ENCODE assay signal across 9 cellular contexts in the genomic region with DNA sequence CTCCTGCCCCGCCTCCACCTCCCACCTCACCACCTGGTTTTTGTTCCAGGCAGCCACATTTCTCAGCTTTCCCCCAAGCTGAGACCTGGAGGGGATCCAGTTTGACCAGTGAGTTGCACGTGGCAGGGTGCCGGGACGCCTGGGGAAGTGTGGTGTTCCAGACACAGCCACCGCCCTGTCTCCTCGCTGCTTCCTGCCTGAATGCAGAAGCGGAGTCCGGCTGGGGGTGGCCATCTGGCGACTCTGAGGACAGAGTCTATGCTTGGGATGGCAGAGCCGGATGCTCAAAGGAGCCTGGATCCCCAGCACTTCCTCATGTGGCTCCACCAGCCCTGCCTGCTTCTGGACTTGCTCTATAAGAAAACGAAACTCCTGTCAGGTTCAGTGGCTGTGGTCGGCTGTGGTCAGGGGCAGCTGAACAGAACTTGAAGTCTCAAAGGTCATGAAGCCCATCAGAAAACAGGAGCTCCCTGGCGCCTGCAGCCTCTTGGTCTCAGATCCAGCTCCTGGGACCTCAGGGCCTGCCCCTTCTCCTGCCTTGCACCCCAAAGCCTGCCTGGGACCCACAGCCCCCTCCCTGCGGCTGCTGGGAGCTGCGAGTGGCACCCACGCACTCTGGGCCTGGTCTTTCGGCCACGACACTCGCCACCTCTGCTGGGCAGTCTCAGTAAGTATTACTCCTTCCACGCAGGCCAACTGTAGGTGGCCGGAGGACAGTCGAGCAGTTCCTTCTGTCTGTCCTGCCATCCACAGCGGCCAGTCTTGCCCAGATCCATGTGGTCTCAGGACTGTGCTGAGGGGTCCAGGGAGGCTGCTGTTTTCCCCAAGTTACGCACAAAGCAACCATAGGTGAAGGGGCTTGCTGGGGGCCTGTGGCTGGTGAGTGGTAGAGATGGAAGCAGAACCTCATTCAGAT.
A peak's percentile ranks its signal among the peaks of the same experiment; 100 is the strongest.
DNase-seq lines count a peak whose midpoint lies in the region; ATAC-seq and TF ChIP-seq lines count a peak whose summit lies in the region.
"Had no signal": no experiment of that assay in that cellular context is flagged by ENCODE, and none has a peak within 500 bp of the region (broad histone marks: within the 10 kb centered on the region; RNA-seq: fewer than 3 reads in every experiment).

No MANE protein-coding gene starts in this region.

- H3K27ac ChIP-seq in SK-N-SH (ENCODE audit: low read depth in 2 of 2, low read length in 1 of 2) (no peak overlapping the region), OCI-LY7 (ENCODE audit: low read depth, low read length, poor library complexity, severe bottlenecking) (no peak overlapping the region), sigmoid colon (peak overlapping the region; percentile 65 to 82 (median 78))
- H3K27ac ChIP-seq: VCaP had no signal

- H3K4me2 ChIP-seq in SK-N-SH (no peak overlapping the region), OCI-LY7 (ENCODE audit: low read length) (peak overlapping the region; percentile 17; the same call in 1 of the 2 replicates)

- H3K4me1 ChIP-seq in SK-N-SH (ENCODE audit: control insufficient read depth in 1 of 2, insufficient read depth in 2 of 2, low read depth in 1 of 2, low read length in 1 of 2): peaks cover 4 to 21% of the 10 kb centered on the region in 2 experiments; a peak in 3 of 4 replicates
- no peaks in the 10 kb centered on the region for H3K4me1 ChIP-seq in OCI-LY7 (ENCODE audit: insufficient read depth, low read length, poor library complexity, severe bottlenecking)
- peaks cover 0 to 39% (median 38%) of the 10 kb centered on the region in 4 donors for H3K4me1 ChIP-seq in sigmoid colon

- no peaks in the 10 kb centered on the region for H3K9me3 ChIP-seq in SK-N-SH
- no peaks in the 10 kb centered on the region for H3K9me3 ChIP-seq in OCI-LY7 (ENCODE audit: low read length)
- H3K9me3 ChIP-seq in sigmoid colon: no peaks in the 10 kb centered on the region

- TF ChIP-seq CTCF in SK-N-SH (IDR thresholded peaks at IDR 0.05) (no peak), OCI-LY7 (conservative IDR thresholded peaks at IDR 0.05; ENCODE audit: low read length) (no peak), sigmoid colon (IDR thresholded peaks at IDR 0.05) (no peak)

- no peak for TF ChIP-seq RAD21 in SK-N-SH (IDR thresholded peaks at IDR 0.05; ENCODE audit: low read length)

- H4K20me1 ChIP-seq in SK-N-SH (ENCODE audit: insufficient read depth): no peaks in the 10 kb centered on the region
- H4K20me1 ChIP-seq in OCI-LY7 (ENCODE audit: insufficient read depth, low read length): no peaks in the 10 kb centered on the region

- no peak for TF ChIP-seq EP300 in SK-N-SH (IDR thresholded peaks at IDR 0.05; ENCODE audit: borderline replicate concordance in 1 of 2, low read depth in 1 of 2, low read length in 1 of 2)
- no peak for TF ChIP-seq EP300 in sigmoid colon (IDR thresholded peaks at IDR 0.05)

- H3K9me2 ChIP-seq in SK-N-SH (no peaks in the 10 kb centered on the region), OCI-LY7 (ENCODE audit: insufficient read depth, low read length) (no peaks in the 10 kb centered on the region)

- CTCF ChIA-PET in SK-N-SH (lab: Yijun Ruan, JAX) (no interaction called here), OCI-LY7 (lab: Charles Lee; ENCODE audit: unreplicated experiment) (no interaction called here)

- POLR2A ChIA-PET in SK-N-SH (lab: Yijun Ruan, JAX) (no interaction called here), OCI-LY7 (lab: Charles Lee) (no interaction called here)

- H3K36me3 ChIP-seq in SK-N-SH (replicated peaks in 1 of 2; ENCODE audit: control insufficient read depth in 1 of 2, insufficient read depth in 2 of 2, low read length in 1 of 2) (no peaks in the 10 kb centered on the region), OCI-LY7 (ENCODE audit: insufficient read depth, low read length) (no peaks in the 10 kb centered on the region), sigmoid colon (no peaks in the 10 kb centered on the region)

- no TSS peak for BruUV-seq in OCI-LY7 (replicated peaks; lab: Mats Ljungman, UMichigan)

- no peaks in the 10 kb centered on the region for H3K27me3 ChIP-seq in SK-N-SH (ENCODE audit: insufficient read depth)
- H3K27me3 ChIP-seq in sigmoid colon: no peaks in the 10 kb centered on the region

- H3K79me2 ChIP-seq in SK-N-SH (ENCODE audit: insufficient read depth) (no peaks in the 10 kb centered on the region), OCI-LY7 (ENCODE audit: insufficient read depth, low read depth, low read length) (no peaks in the 10 kb centered on the region)

- H3K9ac ChIP-seq in SK-N-SH: no peak overlapping the region

- no peak overlapping the region for H2AFZ ChIP-seq in SK-N-SH (ENCODE audit: low read depth)
- no peak overlapping the region for H2AFZ ChIP-seq in OCI-LY7 (ENCODE audit: low read length)

- no peak for TF ChIP-seq POLR2A in sigmoid colon (IDR thresholded peaks at IDR 0.05)

- ATAC-seq in SK-N-SH treated with all-trans-retinoic acid at 6 μM for 48 hours (no peak), HG02798 (IDR thresholded peaks at IDR 0.05; ENCODE audit: poor library complexity, unreplicated experiment) (peak; percentile 82)

- intact Hi-C loops in OCI-LY7 (cut with micrococcal nuclease; ENCODE audit: unreplicated experiment) (no loop called here), head of caudate nucleus (cut with DNase I) (no loop called here), sigmoid colon (cut with DNase I) (no loop called here)

- DNase-seq in SK-N-SH (peak; percentile 26), OCI-LY7 (ENCODE audit: low spot score) (no peak), head of caudate nucleus (peak in 41 of 42 donors; percentile 24 to 85 (median 63)), sigmoid colon (peak; percentile 91), NCI-H1417 treated with DMSO at 0.1 percent for 48 hours (lab: John Stamatoyannopoulos, UW) (no peak), NCI-H1105 (lab: John Stamatoyannopoulos, UW) (no peak)

- no peak overlapping the region for H3K4me3 ChIP-seq in SK-N-SH (ENCODE audit: low read depth in 2 of 2, low read length in 1 of 2)
- H3K4me3 ChIP-seq in OCI-LY7 (ENCODE audit: low read depth, low read length, poor library complexity, severe bottlenecking): no peak overlapping the region
- H3K4me3 ChIP-seq in sigmoid colon: peak overlapping the region in 1 of 4 donors; percentile 15

- H3F3A ChIP-seq in SK-N-SH (replicated peaks; ENCODE audit: insufficient read depth): peaks cover 6% of the 10 kb centered on the region

- WGBS in SK-N-SH (ENCODE audit: low lambda C conversion rate): 85% methylated on average over 18 of the region's 24 CpGs
- 67 to 71% methylated on average over 24 of the region's 24 CpGs for WGBS in sigmoid colon, 2 donors

TF ChIP-seq in SK-N-SH, 30 proteins besides CTCF, POLR2A, EP300 and RAD21:
- TF ChIP-seq JUND (IDR thresholded peaks at IDR 0.05): no peak
- TF ChIP-seq, protein P1, sequence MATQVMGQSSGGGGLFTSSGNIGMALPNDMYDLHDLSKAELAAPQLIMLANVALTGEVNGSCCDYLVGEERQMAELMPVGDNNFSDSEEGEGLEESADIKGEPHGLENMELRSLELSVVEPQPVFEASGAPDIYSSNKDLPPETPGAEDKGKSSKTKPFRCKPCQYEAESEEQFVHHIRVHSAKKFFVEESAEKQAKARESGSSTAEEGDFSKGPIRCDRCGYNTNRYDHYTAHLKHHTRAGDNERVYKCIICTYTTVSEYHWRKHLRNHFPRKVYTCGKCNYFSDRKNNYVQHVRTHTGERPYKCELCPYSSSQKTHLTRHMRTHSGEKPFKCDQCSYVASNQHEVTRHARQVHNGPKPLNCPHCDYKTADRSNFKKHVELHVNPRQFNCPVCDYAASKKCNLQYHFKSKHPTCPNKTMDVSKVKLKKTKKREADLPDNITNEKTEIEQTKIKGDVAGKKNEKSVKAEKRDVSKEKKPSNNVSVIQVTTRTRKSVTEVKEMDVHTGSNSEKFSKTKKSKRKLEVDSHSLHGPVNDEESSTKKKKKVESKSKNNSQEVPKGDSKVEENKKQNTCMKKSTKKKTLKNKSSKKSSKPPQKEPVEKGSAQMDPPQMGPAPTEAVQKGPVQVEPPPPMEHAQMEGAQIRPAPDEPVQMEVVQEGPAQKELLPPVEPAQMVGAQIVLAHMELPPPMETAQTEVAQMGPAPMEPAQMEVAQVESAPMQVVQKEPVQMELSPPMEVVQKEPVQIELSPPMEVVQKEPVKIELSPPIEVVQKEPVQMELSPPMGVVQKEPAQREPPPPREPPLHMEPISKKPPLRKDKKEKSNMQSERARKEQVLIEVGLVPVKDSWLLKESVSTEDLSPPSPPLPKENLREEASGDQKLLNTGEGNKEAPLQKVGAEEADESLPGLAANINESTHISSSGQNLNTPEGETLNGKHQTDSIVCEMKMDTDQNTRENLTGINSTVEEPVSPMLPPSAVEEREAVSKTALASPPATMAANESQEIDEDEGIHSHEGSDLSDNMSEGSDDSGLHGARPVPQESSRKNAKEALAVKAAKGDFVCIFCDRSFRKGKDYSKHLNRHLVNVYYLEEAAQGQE (IDR thresholded peaks at IDR 0.05; ENCODE audit: low read depth, low read length): no peak
- no peak for TF ChIP-seq POLR2AphosphoS5 (IDR thresholded peaks at IDR 0.05; ENCODE audit: low read depth, low read length)

TF ChIP-seq in SK-N-SH treated with all-trans-retinoic acid at 6 μM for 48 hours, 23 proteins besides CTCF, POLR2A, EP300 and RAD21:
- no peak for TF ChIP-seq GLIS3 (CRISPR knock-in tag; IDR thresholded peaks at IDR 0.05)
- no peak for TF ChIP-seq ARNTL (CRISPR knock-in tag; IDR thresholded peaks at IDR 0.05; ENCODE audit: borderline replicate concordance, low read depth)

Comparison
In these comparisons a context has a peak if more than half of its experiments do, and no peak if none do; other contexts are left out.
1. DNase-seq: peak in SK-N-SH (single experiment), head of caudate nucleus (41 of 42) and sigmoid colon (single experiment); none in OCI-LY7 (single experiment), NCI-H1417 treated with DMSO at 0.1 percent for 48 hours (single experiment) and NCI-H1105 (single experiment).
2. H3K27ac ChIP-seq: peak in sigmoid colon (4 of 4); none in SK-N-SH (0 of 2) and OCI-LY7 (single experiment).